20 cellular contexts compared by ENCODE assay signal in the genomic region with DNA sequence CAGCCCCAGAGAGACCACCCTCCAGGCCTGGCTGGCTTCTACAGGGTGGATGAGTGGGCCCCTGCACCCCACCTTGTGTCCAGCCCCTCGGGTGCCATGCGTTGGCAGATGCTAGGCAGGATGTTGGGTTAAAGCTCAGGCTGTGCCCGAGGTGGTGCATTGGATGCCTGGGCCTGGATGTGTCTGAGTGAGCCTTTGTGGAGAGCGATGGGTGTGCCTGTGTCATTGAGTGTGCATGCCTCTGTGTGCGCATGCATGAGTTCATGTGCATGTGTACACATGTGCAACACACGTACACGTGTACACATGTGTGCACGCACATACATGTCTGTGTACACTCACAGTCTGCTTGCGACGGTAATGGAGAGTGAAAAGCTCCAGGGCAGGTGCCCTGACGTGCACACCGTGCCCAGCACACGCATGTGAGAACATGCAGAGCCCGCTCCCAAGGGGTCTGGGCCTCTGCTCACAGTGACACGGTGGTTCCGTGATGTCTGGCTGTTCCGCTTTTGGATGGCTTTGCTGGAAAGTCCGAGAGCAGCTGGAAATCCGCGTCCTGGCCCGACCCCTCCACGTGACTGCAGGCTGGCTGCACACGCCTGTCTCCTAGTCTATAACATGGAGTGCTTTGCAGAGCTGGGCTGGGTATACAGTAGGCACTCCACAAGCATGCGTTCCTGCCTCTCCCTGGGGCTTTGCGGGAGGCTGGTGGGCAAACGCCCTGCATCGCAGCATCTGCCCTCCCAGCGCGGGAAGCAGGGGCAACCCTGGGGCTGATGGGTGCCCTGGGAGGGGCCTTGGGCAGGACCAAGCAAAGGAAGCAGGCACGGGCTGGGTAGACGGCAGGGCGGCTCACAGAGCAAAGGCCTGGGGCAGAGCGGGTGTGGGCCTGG. TPM values are rescaled to one million over a fixed set of nuclear protein-coding genes. Genes with fewer than 3 reads are reported as not detected.
DNase-seq lines count a peak whose midpoint lies in the region; ATAC-seq and TF ChIP-seq lines count a peak whose summit lies in the region.
"Had no signal": no experiment of that assay in that cellular context is flagged by ENCODE, and none has a peak within 500 bp of the region (broad histone marks: within the 10 kb centered on the region; RNA-seq: fewer than 3 reads in every experiment).

No MANE protein-coding gene starts in this region.

- peaks cover 24% of the 10 kb centered on the region for H3K9me3 Mint-ChIP-seq in neural progenitor cell
- H3K9me3 Mint-ChIP-seq: stimulated activated effector memory CD8-positive, alpha-beta T cell treated with anti-CD3 and anti-CD28 coated beads, Interleukin-12 subunit alpha, Interleukin-12 subunit beta, amount 100 ng/mL, for 72 hours had no signal

- H3K27ac Mint-ChIP-seq in neural progenitor cell = peak overlapping the region; percentile 29
- H3K27ac Mint-ChIP-seq: activated naive CD8-positive, alpha-beta T cell; stimulated activated effector memory CD8-positive, alpha-beta T cell treated with anti-CD3 and anti-CD28 coated beads, Interleukin-12 subunit alpha, Interleukin-12 subunit beta, amount 100 ng/mL, for 72 hours; WTC11 had no signal

- H2AFZ ChIP-seq in neural progenitor cell (replicated peaks) = no peak overlapping the region
- H2AFZ ChIP-seq: hepatocyte had no signal

- H3K4me3 Mint-ChIP-seq in neural progenitor cell = no peak overlapping the region
- H3K4me3 Mint-ChIP-seq: activated naive CD8-positive, alpha-beta T cell; stimulated activated effector memory CD8-positive, alpha-beta T cell treated with anti-CD3 and anti-CD28 coated beads, Interleukin-12 subunit alpha, Interleukin-12 subunit beta, amount 100 ng/mL, for 72 hours; WTC11 had no signal

- no peak overlapping the region for H3K4me2 ChIP-seq in neural progenitor cell
- H3K4me2 ChIP-seq: hepatocyte, smooth muscle cell had no signal

- no peak for ATAC-seq in GM19397 (IDR thresholded peaks at IDR 0.05; ENCODE audit: unreplicated experiment)
- ATAC-seq: stimulated activated effector memory CD8-positive, alpha-beta T cell treated with anti-CD3 and anti-CD28 coated beads, Interleukin-12 subunit alpha, Interleukin-12 subunit beta, amount 100 ng/mL, for 72 hours; WTC11 had no signal

- H3K79me2 ChIP-seq in neural progenitor cell (ENCODE audit: low read depth) = no peaks in the 10 kb centered on the region
- H3K79me2 ChIP-seq: hepatocyte had no signal

- peaks cover 22% of the 10 kb centered on the region for H3K36me3 Mint-ChIP-seq in neural progenitor cell
- H3K36me3 Mint-ChIP-seq: activated naive CD8-positive, alpha-beta T cell; stimulated activated effector memory CD8-positive, alpha-beta T cell treated with anti-CD3 and anti-CD28 coated beads, Interleukin-12 subunit alpha, Interleukin-12 subunit beta, amount 100 ng/mL, for 72 hours had no signal

- TF ChIP-seq CTCF in GM13976 (IDR thresholded peaks at IDR 0.05; ENCODE audit: borderline replicate concordance, control extremely low read depth, extremely low read depth, insufficient read depth, missing control alignments) (no peak), coronary artery (IDR thresholded peaks at IDR 0.05) (no peak), neural progenitor cell (IDR thresholded peaks at IDR 0.05) (no peak), vagina (IDR thresholded peaks at IDR 0.05) (no peak)

- peaks cover 21% of the 10 kb centered on the region for H4K20me1 ChIP-seq in neural progenitor cell (ENCODE audit: low read depth)

- DNase-seq in Daoy (ENCODE audit: low read depth) (peak; percentile 1), GM13976 (ENCODE audit: low spot score) (peak; percentile 26), coronary artery (ENCODE audit: low spot score) (peak; percentile 64), neural progenitor cell (ENCODE audit: low spot score) (no peak), D341Med (ENCODE audit: low spot score) (no peak), vagina (ENCODE audit: extremely low spot score in 2 of 2) (no peak), AML-193 (lab: John Stamatoyannopoulos, UW) (no peak)
- DNase-seq: activated T-cell treated with anti-CD3 and anti-CD28 coated beads for 4 hours; C1 segment of cervical spinal cord; DMS53; effector memory CD4-positive, alpha-beta T cell; NCI-H345; T-helper 1 cell had no signal

- H3K4me1 ChIP-seq in neural progenitor cell (peaks cover 5% of the 10 kb centered on the region), vagina (no peaks in the 10 kb centered on the region)
- H3K4me1 ChIP-seq: tibial artery had no signal

- H3K9me3 ChIP-seq in neural progenitor cell (ENCODE audit: low read depth) (peaks cover 6% of the 10 kb centered on the region), vagina (peaks cover 7% of the 10 kb centered on the region)

- peaks cover 16% of the 10 kb centered on the region for H3F3A ChIP-seq in neural progenitor cell (ENCODE audit: low read depth)

- no peak for TF ChIP-seq POLR2A in vagina (IDR thresholded peaks at IDR 0.05)

- H3K4me3 ChIP-seq in coronary artery (no peak overlapping the region), neural progenitor cell (no peak overlapping the region), vagina (no peak overlapping the region)
- H3K4me3 ChIP-seq: hepatocyte, smooth muscle cell, tibial artery had no signal

- H3K4me1 Mint-ChIP-seq in neural progenitor cell = peaks cover 9% of the 10 kb centered on the region
- H3K4me1 Mint-ChIP-seq: stimulated activated effector memory CD8-positive, alpha-beta T cell treated with anti-CD3 and anti-CD28 coated beads, Interleukin-12 subunit alpha, Interleukin-12 subunit beta, amount 100 ng/mL, for 72 hours had no signal

- H3K27ac ChIP-seq in coronary artery (no peak overlapping the region), neural progenitor cell (no peak overlapping the region), vagina (no peak overlapping the region)
- H3K27ac ChIP-seq: hepatocyte, tibial artery had no signal

- H3K9ac ChIP-seq in neural progenitor cell = no peak overlapping the region

- no peaks in the 10 kb centered on the region for H3K36me3 ChIP-seq in neural progenitor cell
- H3K36me3 ChIP-seq in vagina = no peaks in the 10 kb centered on the region
- H3K36me3 ChIP-seq: tibial artery had no signal

- intact Hi-C loops in vagina (cut with DNase I) = no loop called here

- H3K27me3 Mint-ChIP-seq in neural progenitor cell (ENCODE audit: insufficient read depth, low read depth) = no peaks in the 10 kb centered on the region

- H3K27me3 ChIP-seq in neural progenitor cell (peaks cover 8% of the 10 kb centered on the region), vagina (no peaks in the 10 kb centered on the region)
- H3K27me3 ChIP-seq: hepatocyte had no signal

- in situ Hi-C loops in GM13976 (cut with MboI; ENCODE audit: low sequenced_read_pairs, unreplicated experiment) = no loop called here

RNA-seq across cellular contexts. Expression of gene ELFN1, which starts 36.9 kb away (rescaled TPM):
- 0.15 and 1.1 TPM in 2 replicates for total RNA-seq in Daoy (2014; rRNA removed; shearing (Covaris generic))
- total RNA-seq in neural progenitor cell (ENCODE audit: low replicate concordance) (2.2 and 13.6 TPM in 2 replicates), vagina (2.2 TPM)

Comparison
In these comparisons a context has a peak if more than half of its experiments do, and no peak if none do; other contexts are left out.
1. DNase-seq: peak in Daoy (single experiment), GM13976 (single experiment) and coronary artery (single experiment); none in neural progenitor cell (single experiment), D341Med (single experiment), vagina (0 of 2) and AML-193 (0 of 2).